Comparison of ENCODE assay signal across 15 cellular contexts in the genomic region with DNA sequence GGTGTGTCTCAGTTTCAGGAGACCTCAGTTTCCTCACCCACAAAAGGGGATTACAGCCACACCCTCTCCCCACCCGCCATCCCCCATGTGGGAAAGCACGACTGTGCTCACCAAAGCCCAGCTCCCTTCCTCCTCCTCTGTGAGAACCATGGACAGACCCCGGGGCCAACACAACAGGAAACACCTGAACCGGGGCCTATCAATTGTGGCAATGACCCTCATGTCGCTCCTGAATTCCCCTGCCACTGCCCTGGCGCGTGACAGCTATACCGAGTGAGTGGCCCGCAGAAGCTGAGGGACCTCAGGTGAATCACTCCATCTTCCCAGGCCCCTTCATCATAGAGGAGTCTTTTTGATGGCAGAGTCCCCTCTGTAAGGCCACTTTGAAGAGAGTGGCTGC. TPM values are rescaled to one million over a fixed set of nuclear protein-coding genes. Genes with fewer than 3 reads are reported as not detected.
"Had no signal": no experiment of that assay in that cellular context is flagged by ENCODE, and none has a peak within 500 bp of the region (broad histone marks: within the 10 kb centered on the region; RNA-seq: fewer than 3 reads in every experiment).

No MANE protein-coding gene starts in this region.

- H3K27ac Mint-ChIP-seq: activated naive CD4-positive, alpha-beta T cell treated with anti-CD3 and anti-CD28 coated beads for 36 hours; activated T-helper 1 cell treated with anti-CD3 and anti-CD28 coated beads, Interleukin-12 subunit alpha, Interleukin-12 subunit beta, Interleukin-2, Interleukin-4 antibody, amounts not matched to agents 30 ng/mL and 10 ng/mL and 1 ng/mL, durations not matched to agents 14 hours and 24 hours and 36 hours; T-helper 1 cell treated with Interleukin-12 subunit alpha and Interleukin-12 subunit beta and Interleukin-4 antibody, amounts not matched to agents 30 μg/mL and 1 μg/mL, for 36 hours; type B pancreatic cell had no signal

- H3K4me1 ChIP-seq: breast epithelium, pancreas had no signal

- H3K27ac ChIP-seq: dorsolateral prefrontal cortex, pancreas had no signal

- H3K4me3 Mint-ChIP-seq: activated naive CD4-positive, alpha-beta T cell treated with anti-CD3 and anti-CD28 coated beads for 36 hours; activated T-helper 1 cell treated with anti-CD3 and anti-CD28 coated beads, Interleukin-12 subunit alpha, Interleukin-12 subunit beta, Interleukin-2, Interleukin-4 antibody, amounts not matched to agents 30 ng/mL and 10 ng/mL and 1 ng/mL, durations not matched to agents 14 hours and 24 hours and 36 hours; T-helper 1 cell treated with Interleukin-12 subunit alpha and Interleukin-12 subunit beta and Interleukin-4 antibody, amounts not matched to agents 30 μg/mL and 1 μg/mL, for 36 hours; type B pancreatic cell had no signal

- H3K27me3 Mint-ChIP-seq: type B pancreatic cell had no signal

- H3K27me3 ChIP-seq: ascending aorta, breast epithelium, dorsolateral prefrontal cortex, pancreas had no signal

- DNase-seq: activated CD4-positive, alpha-beta T cell treated with anti-CD3 and anti-CD28 coated beads, Interleukin-2, amount 50 U/mL, for 1 hour; activated CD4-positive, CD25-positive, alpha-beta regulatory T cell; activated CD8-positive, alpha-beta memory T cell treated with anti-CD3 and anti-CD28 coated beads for 24 hours; activated naive CD4-positive, alpha-beta T cell treated with anti-CD3 and anti-CD28 coated beads for 36 hours; dorsolateral prefrontal cortex; foreskin fibroblast; midbrain; pancreas; stimulated activated naive CD4-positive, alpha-beta T cell had no signal

- H3K9me3 ChIP-seq: ascending aorta, breast epithelium, pancreas had no signal

- H3K36me3 ChIP-seq: breast epithelium, pancreas had no signal

- H3K9me3 Mint-ChIP-seq: activated naive CD4-positive, alpha-beta T cell treated with anti-CD3 and anti-CD28 coated beads for 36 hours; activated T-helper 1 cell treated with anti-CD3 and anti-CD28 coated beads, Interleukin-12 subunit alpha, Interleukin-12 subunit beta, Interleukin-2, Interleukin-4 antibody, amounts not matched to agents 30 ng/mL and 10 ng/mL and 1 ng/mL, durations not matched to agents 14 hours and 24 hours and 36 hours; type B pancreatic cell had no signal

- H3K4me3 ChIP-seq: ascending aorta, breast epithelium, dorsolateral prefrontal cortex, lung, pancreas had no signal

RNA-seq across cellular contexts. Expression of a gene that starts 44.9 kb away (rescaled TPM):
- total RNA-seq: ascending aorta had no signal
